1 cellular context compared by ENCODE assay signal in genomic region chr11:1303973-1304372, GRCh38.
TF ChIP-seq lines count a peak whose summit lies in the region.

No MANE protein-coding gene starts in this region.

TF ChIP-seq in SK-N-SH, 30 proteins besides CTCF, POLR2A, EP300 and RAD21 (continued from another document):
- TF ChIP-seq REST (IDR thresholded peaks at IDR 0.05; ENCODE audit: low read depth, low read length), result no peak
- TF ChIP-seq GABPA (IDR thresholded peaks at IDR 0.05; ENCODE audit: low read depth), result no peak
- TF ChIP-seq MXI1 (IDR thresholded peaks at IDR 0.05; ENCODE audit: low read depth, low read length), result no peak
- no peak for TF ChIP-seq ZBTB33 (IDR thresholded peaks at IDR 0.05; ENCODE audit: borderline replicate concordance, low read depth)
- TF ChIP-seq USF1 (IDR thresholded peaks at IDR 0.05; ENCODE audit: borderline replicate concordance, low read depth), result no peak
- no peak for TF ChIP-seq FOXJ3 (CRISPR knock-in tag; IDR thresholded peaks at IDR 0.05)
- no peak for TF ChIP-seq MEF2A (IDR thresholded peaks at IDR 0.05; ENCODE audit: borderline replicate concordance, low read depth)
- no peak for TF ChIP-seq SIN3A (IDR thresholded peaks at IDR 0.05; ENCODE audit: borderline replicate concordance, low read depth, low read length)
- no peak for TF ChIP-seq USF2 (IDR thresholded peaks at IDR 0.05; ENCODE audit: borderline replicate concordance, low read depth, low read length)
- no peak for TF ChIP-seq RFX5 (IDR thresholded peaks at IDR 0.05; ENCODE audit: low read length)
TF ChIP-seq in SK-N-SH: peak in this region for 0.
